Comparison of ENCODE assay signal across 19 cellular contexts in the genomic region with DNA sequence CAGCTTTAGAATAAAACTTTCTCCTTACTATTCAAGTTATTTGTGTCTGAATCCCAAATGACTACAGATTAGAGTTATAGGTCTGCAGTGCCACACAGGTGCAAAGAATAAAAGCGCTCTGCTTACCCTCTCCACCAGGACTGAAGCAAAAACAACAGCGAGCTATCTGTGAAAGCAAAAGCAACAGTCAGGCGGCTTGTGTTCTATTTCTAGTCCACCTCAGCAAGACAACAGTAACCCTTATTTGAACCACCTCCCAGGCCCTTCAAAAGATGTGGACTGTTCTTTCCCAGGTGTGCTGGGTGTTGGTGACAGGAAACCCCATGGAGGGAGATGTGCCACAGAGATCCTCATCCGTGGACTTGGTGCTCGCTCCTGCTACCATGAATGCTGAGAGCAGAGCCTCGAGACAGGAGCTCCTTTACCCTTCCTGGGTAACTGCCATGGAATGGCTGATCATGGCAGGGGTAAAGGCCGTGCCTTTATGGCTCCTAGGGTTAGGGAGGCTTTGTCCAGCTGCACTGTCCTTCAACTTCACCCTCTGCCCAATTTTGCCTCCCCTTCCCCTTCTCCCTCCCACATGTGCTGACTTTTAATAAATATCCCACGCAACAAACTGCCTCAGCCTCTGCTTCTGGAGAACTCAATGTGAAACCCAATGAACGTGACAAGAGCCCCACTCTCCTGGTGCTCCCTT.
DNase-seq lines count a peak whose midpoint lies in the region; ATAC-seq and TF ChIP-seq lines count a peak whose summit lies in the region.
"Had no signal": no experiment of that assay in that cellular context is flagged by ENCODE, and none has a peak within 500 bp of the region (broad histone marks: within the 10 kb centered on the region; RNA-seq: fewer than 3 reads in every experiment).

No MANE protein-coding gene starts in this region.

- POLR2A ChIA-PET in CD8-positive, alpha-beta T cell (lab: Charles Lee): interaction anchor here (1.2 to 2.1 kb wide), 3 partner anchors 7 to 107 kb away, joined by 3 to 5 read pairs (median 3); no protein-coding TSS in a partner anchor
- POLR2A ChIA-PET in activated CD4-positive, alpha-beta memory T cell treated with anti-CD3 and anti-CD28 coated beads for 36 hours (lab: Charles Lee): no interaction called here

- peaks cover 70 to 100% (median 97%) of the 10 kb centered on the region in 10 experiments for H3K4me1 ChIP-seq in BLaER1 treated with 17β-estradiol and CSF1 and Interleukin-3, amounts not matched to agents 10 nM and 100 nM
- peaks cover 55% of the 10 kb centered on the region for H3K4me1 ChIP-seq in CD8-positive, alpha-beta T cell (ENCODE audit: insufficient read depth, low read length)
- H3K4me1 ChIP-seq in heart left ventricle: peaks cover 0 to 48% (median 3%) of the 10 kb centered on the region in 12 donors
- H3K4me1 ChIP-seq: Peyer's patch had no signal

- no peaks in the 10 kb centered on the region for H3K9me3 ChIP-seq in BLaER1 treated with 17β-estradiol and CSF1 and Interleukin-3, amounts not matched to agents 10 nM and 100 nM (replicated peaks in 1 of 11)
- H3K9me3 ChIP-seq in CD8-positive, alpha-beta T cell (ENCODE audit: low read length): no peaks in the 10 kb centered on the region
- H3K9me3 ChIP-seq in heart left ventricle: no peaks in the 10 kb centered on the region
- H3K9me3 ChIP-seq: ovary, Peyer's patch, thoracic aorta had no signal

- H4K20me1 ChIP-seq in BLaER1 treated with 17β-estradiol and CSF1 and Interleukin-3, amounts not matched to agents 10 nM and 100 nM: no peaks in the 10 kb centered on the region

- H3K4me1 Mint-ChIP-seq in CD8-positive, alpha-beta T cell (ENCODE audit: low read depth): peaks cover 73% of the 10 kb centered on the region
- peaks cover 58% of the 10 kb centered on the region for H3K4me1 Mint-ChIP-seq in activated CD4-positive, alpha-beta memory T cell treated with anti-CD3 and anti-CD28 coated beads for 36 hours (ENCODE audit: low read depth)
- H3K4me1 Mint-ChIP-seq in osteocyte (ENCODE audit: unreplicated experiment): peaks cover 16% of the 10 kb centered on the region
- peaks cover 3 to 6% of the 10 kb centered on the region in 2 donors for H3K4me1 Mint-ChIP-seq in effector memory CD8-positive, alpha-beta T cell (ENCODE audit: low read depth in 2 of 2)

- H3K27me3 Mint-ChIP-seq in CD8-positive, alpha-beta T cell (ENCODE audit: low read depth): no peaks in the 10 kb centered on the region
- no peaks in the 10 kb centered on the region for H3K27me3 Mint-ChIP-seq in activated CD4-positive, alpha-beta memory T cell treated with anti-CD3 and anti-CD28 coated beads for 36 hours
- H3K27me3 Mint-ChIP-seq in osteocyte (ENCODE audit: unreplicated experiment): no peaks in the 10 kb centered on the region
- H3K27me3 Mint-ChIP-seq in effector memory CD8-positive, alpha-beta T cell: no peaks in the 10 kb centered on the region

- peaks cover 87% of the 10 kb centered on the region for H3K36me3 Mint-ChIP-seq in CD8-positive, alpha-beta T cell
- H3K36me3 Mint-ChIP-seq in activated CD4-positive, alpha-beta memory T cell treated with anti-CD3 and anti-CD28 coated beads for 36 hours: peaks cover 55% of the 10 kb centered on the region
- H3K36me3 Mint-ChIP-seq in osteocyte (ENCODE audit: unreplicated experiment): peaks cover 42% of the 10 kb centered on the region
- peaks cover 38% of the 10 kb centered on the region for H3K36me3 Mint-ChIP-seq in effector memory CD8-positive, alpha-beta T cell (ENCODE audit: insufficient read depth)

- ATAC-seq in CD8-positive, alpha-beta T cell: no peak
- ATAC-seq in heart left ventricle: peak; percentile 31 to 78 (median 52)
- ATAC-seq in GM21360 (IDR thresholded peaks at IDR 0.05; ENCODE audit: unreplicated experiment): no peak
- ATAC-seq in effector memory CD8-positive, alpha-beta T cell (replicated peaks): no peak
- ATAC-seq in GM21528 (IDR thresholded peaks at IDR 0.05; ENCODE audit: low FRiP score, unreplicated experiment): no peak
- ATAC-seq: SK-N-SH treated with all-trans-retinoic acid at 6 μM for 48 hours had no signal

- H3K9ac ChIP-seq in BLaER1 treated with 17β-estradiol and CSF1 and Interleukin-3, amounts not matched to agents 10 nM and 100 nM: peak overlapping the region in 9 of 11 experiments; percentile 10 to 86 (median 81); a peak in 17 of 22 replicates

- H3K36me3 ChIP-seq in BLaER1 treated with 17β-estradiol and CSF1 and Interleukin-3, amounts not matched to agents 10 nM and 100 nM: peaks cover 42 to 95% (median 78%) of the 10 kb centered on the region in 11 experiments
- H3K36me3 ChIP-seq in CD8-positive, alpha-beta T cell (ENCODE audit: insufficient read depth, low read length): peaks cover 69% of the 10 kb centered on the region
- peaks cover 0 to 80% (median 55%) of the 10 kb centered on the region in 9 donors for H3K36me3 ChIP-seq in heart left ventricle
- H3K36me3 ChIP-seq: ovary had no signal

- peak overlapping the region in 10 of 11 experiments; percentile 90 to 99 (median 96); a peak in 20 of 22 replicates for H3K27ac ChIP-seq in BLaER1 treated with 17β-estradiol and CSF1 and Interleukin-3, amounts not matched to agents 10 nM and 100 nM
- no peak overlapping the region for H3K27ac ChIP-seq in CD8-positive, alpha-beta T cell (ENCODE audit: low read depth, low read length)
- peak overlapping the region in 11 of 12 donors; percentile 0 to 71 (median 40) for H3K27ac ChIP-seq in heart left ventricle
- H3K27ac ChIP-seq: ovary, Peyer's patch, thoracic aorta had no signal

- 67 to 78% (median 73%) methylated on average over 9 of the region's 9 CpGs for WGBS in heart left ventricle, 4 donors

- H3K4me3 ChIP-seq in BLaER1 treated with 17β-estradiol and CSF1 and Interleukin-3, amounts not matched to agents 10 nM and 100 nM: no peak overlapping the region; a peak in 1 of 20 replicates
- no peak overlapping the region for H3K4me3 ChIP-seq in CD8-positive, alpha-beta T cell (ENCODE audit: low read depth, low read length)
- peak overlapping the region in 1 of 12 donors; percentile 3 for H3K4me3 ChIP-seq in heart left ventricle
- H3K4me3 ChIP-seq: ovary, Peyer's patch, thoracic aorta had no signal

- H3K4me3 Mint-ChIP-seq in CD8-positive, alpha-beta T cell: peak overlapping the region; percentile 35
- no peak overlapping the region for H3K4me3 Mint-ChIP-seq in activated CD4-positive, alpha-beta memory T cell treated with anti-CD3 and anti-CD28 coated beads for 36 hours
- no peak overlapping the region for H3K4me3 Mint-ChIP-seq in osteocyte (ENCODE audit: unreplicated experiment)
- no peak overlapping the region for H3K4me3 Mint-ChIP-seq in effector memory CD8-positive, alpha-beta T cell

- intact Hi-C loops in CD8-positive, alpha-beta T cell (cut with DNase I, micrococcal nuclease): no loop called here
- intact Hi-C loops in activated CD4-positive, alpha-beta memory T cell treated with anti-CD3 and anti-CD28 coated beads for 36 hours (cut with micrococcal nuclease): no loop called here
- intact Hi-C loops in heart left ventricle (cut with DNase I): loop anchor here in 1 of 10 donors (10.0 kb wide), 2 partner anchors 48 to 108 kb away; partner anchors contain the start of gene SERINC5

- no peak for TF ChIP-seq CTCF in CD8-positive, alpha-beta T cell (IDR thresholded peaks at IDR 0.05)
- TF ChIP-seq CTCF in heart left ventricle (IDR thresholded peaks at IDR 0.05): no peak
- TF ChIP-seq CTCF in osteocyte (IDR thresholded peaks at IDR 0.05): no peak

- H3K9me3 Mint-ChIP-seq in CD8-positive, alpha-beta T cell: no peaks in the 10 kb centered on the region
- H3K9me3 Mint-ChIP-seq in activated CD4-positive, alpha-beta memory T cell treated with anti-CD3 and anti-CD28 coated beads for 36 hours: no peaks in the 10 kb centered on the region
- no peaks in the 10 kb centered on the region for H3K9me3 Mint-ChIP-seq in osteocyte (ENCODE audit: unreplicated experiment)
- no peaks in the 10 kb centered on the region for H3K9me3 Mint-ChIP-seq in effector memory CD8-positive, alpha-beta T cell

- no peaks in the 10 kb centered on the region for H3K27me3 ChIP-seq in BLaER1 treated with 17β-estradiol and CSF1 and Interleukin-3, amounts not matched to agents 10 nM and 100 nM
- no peaks in the 10 kb centered on the region for H3K27me3 ChIP-seq in CD8-positive, alpha-beta T cell (ENCODE audit: insufficient read depth, low read length)
- no peaks in the 10 kb centered on the region for H3K27me3 ChIP-seq in heart left ventricle
- H3K27me3 ChIP-seq: ovary, Peyer's patch had no signal

- TF ChIP-seq POLR2A in heart left ventricle (IDR thresholded peaks at IDR 0.05): no peak

- H3K4me2 ChIP-seq in BLaER1 treated with 17β-estradiol and CSF1 and Interleukin-3, amounts not matched to agents 10 nM and 100 nM: peak overlapping the region; percentile 38 to 95 (median 90)

- peak overlapping the region; percentile 91 for H3K27ac Mint-ChIP-seq in CD8-positive, alpha-beta T cell
- H3K27ac Mint-ChIP-seq in activated CD4-positive, alpha-beta memory T cell treated with anti-CD3 and anti-CD28 coated beads for 36 hours: peak overlapping the region; percentile 32
- no peak overlapping the region for H3K27ac Mint-ChIP-seq in osteocyte (ENCODE audit: unreplicated experiment)
- no peak overlapping the region for H3K27ac Mint-ChIP-seq in effector memory CD8-positive, alpha-beta T cell

- peak in 1 of 7 experiments; percentile 39 for DNase-seq in CD8-positive, alpha-beta T cell
- DNase-seq in activated CD4-positive, alpha-beta memory T cell treated with anti-CD3 and anti-CD28 coated beads for 36 hours: no peak
- DNase-seq in heart left ventricle: no peak
- no peak for DNase-seq in osteocyte (ENCODE audit: extremely low spot score, unreplicated experiment)
- no peak for DNase-seq in effector memory CD8-positive, alpha-beta T cell
- DNase-seq: caudate nucleus; DMS 273 treated with DMSO at 0.1 percent for 48 hours; MV-4-11; NCI-H2081 treated with DMSO at 0.1 percent for 48 hours; NCI-H774; ovary; Peyer's patch; stimulated activated CD4-positive, alpha-beta T cell treated with anti-CD3 and anti-CD28 coated beads, Interleukin-4, amount 100 ng/mL, for 24 hours; stimulated activated CD8-positive, alpha-beta memory T cell treated with anti-CD3 and anti-CD28 coated beads, Interleukin-4, amount 100 ng/mL, for 48 hours had no signal

- CTCF ChIA-PET in CD8-positive, alpha-beta T cell (lab: Charles Lee): interaction anchor here (0.6 to 2.3 kb wide), 6 partner anchors 12 to 1014 kb away, joined by 3 to 7 read pairs (median 4); no protein-coding TSS in a partner anchor
- CTCF ChIA-PET in activated CD4-positive, alpha-beta memory T cell treated with anti-CD3 and anti-CD28 coated beads for 36 hours (lab: Charles Lee): interaction anchor here (1.1 to 1.7 kb wide), 2 partner anchors 22 to 55 kb away, joined by 3 to 6 read pairs; no protein-coding TSS in a partner anchor

Comparison
In these comparisons a context has a peak if more than half of its experiments do, and no peak if none do; other contexts are left out.
1. ATAC-seq: peak in heart left ventricle (4 of 4); none in CD8-positive, alpha-beta T cell (single experiment), GM21360 (single experiment), effector memory CD8-positive, alpha-beta T cell (single experiment) and GM21528 (single experiment).
2. H3K27ac Mint-ChIP-seq: peak in CD8-positive, alpha-beta T cell (single experiment) and activated CD4-positive, alpha-beta memory T cell treated with anti-CD3 and anti-CD28 coated beads for 36 hours (single experiment); none in osteocyte (single experiment) and effector memory CD8-positive, alpha-beta T cell (0 of 2).